Comparison of ENCODE assay signal across 23 cellular contexts in the genomic region with DNA sequence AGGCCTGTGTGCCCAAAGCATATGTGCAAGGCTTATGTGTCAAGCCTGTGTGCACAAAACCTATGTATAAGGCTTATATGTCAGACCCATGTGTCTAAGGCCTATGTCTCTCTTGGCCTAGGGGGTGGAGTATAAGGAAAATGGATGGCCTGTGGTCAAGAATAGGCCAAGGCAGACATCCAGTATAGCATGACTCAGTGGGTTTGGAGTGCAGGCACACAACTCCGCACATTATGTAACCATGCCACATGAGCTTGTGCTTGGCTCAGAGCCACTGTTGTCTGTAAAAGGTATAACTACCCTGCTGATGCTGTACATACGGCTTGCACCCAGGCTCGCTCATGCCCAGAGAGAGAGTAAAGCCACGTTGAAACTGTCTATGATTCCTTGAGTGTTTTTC.
DNase-seq lines count a peak whose midpoint lies in the region; ATAC-seq, FAIRE-seq and TF ChIP-seq lines count a peak whose summit lies in the region.
"Had no signal": no experiment of that assay in that cellular context is flagged by ENCODE, and none has a peak within 500 bp of the region (broad histone marks: within the 10 kb centered on the region; RNA-seq: fewer than 3 reads in every experiment).

No MANE protein-coding gene starts in this region.

- H3K79me2 ChIP-seq in K562 (ENCODE audit: control insufficient read depth, insufficient read depth, low read length) (no peaks in the 10 kb centered on the region), osteoblast (ENCODE audit: insufficient read depth, low read length) (no peaks in the 10 kb centered on the region)

- no peak for TF ChIP-seq EP300 in K562 (IDR thresholded peaks at IDR 0.05; ENCODE audit: low read length)

- ATAC-seq in K562 = no peak
- ATAC-seq: HepG2, left cardiac atrium, mucosa of descending colon, T-cell, WTC11 had no signal

- H3K4me2 ChIP-seq in K562 (ENCODE audit: insufficient read depth, low read length) (no peak overlapping the region), osteoblast (ENCODE audit: insufficient read depth, low read length) (no peak overlapping the region)

- H3K27ac Mint-ChIP-seq in activated T-helper 1 cell treated with anti-CD3 and anti-CD28 coated beads, Interleukin-12 subunit alpha, Interleukin-12 subunit beta, Interleukin-2, Interleukin-4 antibody, amounts not matched to agents 30 ng/mL and 10 ng/mL and 1 ng/mL, durations not matched to agents 14 hours and 24 hours and 36 hours = no peak overlapping the region
- H3K27ac Mint-ChIP-seq: T-cell, WTC11 had no signal

- H3K36me3 ChIP-seq in K562 (ENCODE audit: control insufficient read depth, insufficient read depth, low read length) (no peaks in the 10 kb centered on the region; the same call in 2 of the 3 replicates), osteoblast (ENCODE audit: insufficient read depth, low read length) (no peaks in the 10 kb centered on the region), uterus (no peaks in the 10 kb centered on the region)
- H3K36me3 ChIP-seq: colonic mucosa, HAP-1, neutrophil, right atrium auricular region had no signal

- H3K27me3 ChIP-seq in K562 (ENCODE audit: control insufficient read depth in 2 of 2, insufficient read depth in 2 of 2, low read length in 2 of 2) (no peaks in the 10 kb centered on the region), osteoblast (ENCODE audit: insufficient read depth, low read length) (no peaks in the 10 kb centered on the region), uterus (no peaks in the 10 kb centered on the region)
- H3K27me3 ChIP-seq: colonic mucosa, neutrophil, right atrium auricular region had no signal

- BruUV-seq in K562 (replicated peaks; lab: Mats Ljungman, UMichigan) = no TSS peak

- H3K4me3 Mint-ChIP-seq in activated T-helper 1 cell treated with anti-CD3 and anti-CD28 coated beads, Interleukin-12 subunit alpha, Interleukin-12 subunit beta, Interleukin-2, Interleukin-4 antibody, amounts not matched to agents 30 ng/mL and 10 ng/mL and 1 ng/mL, durations not matched to agents 14 hours and 24 hours and 36 hours = no peak overlapping the region
- H3K4me3 Mint-ChIP-seq: T-cell, WTC11 had no signal

- TF ChIP-seq POLR2A in NB4 (IDR thresholded peaks at IDR 0.05; ENCODE audit: extremely low read depth, insufficient read length) (no peak), K562 (conservative IDR thresholded peaks at IDR 0.05) (no peak), uterus (IDR thresholded peaks at IDR 0.05) (no peak)

- TF ChIP-seq RAD21 in K562 (CRISPR knock-in tag; conservative IDR thresholded peaks at IDR 0.05 in 1 of 2, IDR thresholded peaks at IDR 0.05 in 1 of 2) = no peak

- no peak overlapping the region for H3K9ac ChIP-seq in K562 (ENCODE audit: insufficient read depth in 1 of 2, low read depth in 2 of 2, low read length in 2 of 2)

- no peaks in the 10 kb centered on the region for H4K20me1 ChIP-seq in K562 (replicated peaks; ENCODE audit: control insufficient read depth, insufficient read depth, low read length)
- no peaks in the 10 kb centered on the region for H4K20me1 ChIP-seq in osteoblast (ENCODE audit: insufficient read depth, low read length)

- POLR2A ChIA-PET in K562 (lab: Yijun Ruan, JAX) = no interaction called here

- H3K4me1 Mint-ChIP-seq in activated T-helper 1 cell treated with anti-CD3 and anti-CD28 coated beads, Interleukin-12 subunit alpha, Interleukin-12 subunit beta, Interleukin-2, Interleukin-4 antibody, amounts not matched to agents 30 ng/mL and 10 ng/mL and 1 ng/mL, durations not matched to agents 14 hours and 24 hours and 36 hours (ENCODE audit: low read depth) = no peaks in the 10 kb centered on the region
- H3K4me1 Mint-ChIP-seq: T-cell, WTC11 had no signal

- H3K4me3 ChIP-seq in NB4 (ENCODE audit: low read depth, low read length) (no peak overlapping the region), K562 (no peak overlapping the region), osteoblast (ENCODE audit: insufficient read depth, low read length) (no peak overlapping the region), uterus (no peak overlapping the region)
- H3K4me3 ChIP-seq: colonic mucosa, HAP-1, mucosa of descending colon, right atrium auricular region had no signal

- H3K4me1 ChIP-seq in K562 (replicated peaks in 1 of 2; ENCODE audit: control insufficient read depth in 2 of 2, insufficient read depth in 2 of 2, low read length in 2 of 2) (peaks cover 0 to 4% of the 10 kb centered on the region in 2 experiments; a peak in 1 of 5 replicates), osteoblast (ENCODE audit: insufficient read depth, low read length) (peaks cover 17% of the 10 kb centered on the region), uterus (no peaks in the 10 kb centered on the region)
- H3K4me1 ChIP-seq: Caco-2, colonic mucosa, HAP-1, right atrium auricular region had no signal

- H3K9me3 ChIP-seq in K562 (replicated peaks; ENCODE audit: control insufficient read depth, insufficient read depth, low read depth, low read length) = no peaks in the 10 kb centered on the region
- no peaks in the 10 kb centered on the region for H3K9me3 ChIP-seq in osteoblast (ENCODE audit: low read depth, low read length)
- H3K9me3 ChIP-seq in uterus = no peaks in the 10 kb centered on the region
- H3K9me3 ChIP-seq: colonic mucosa, HAP-1, neutrophil, right atrium auricular region had no signal

- TF ChIP-seq CTCF in NB4 (IDR thresholded peaks at IDR 0.05; ENCODE audit: low read depth, low read length) = no peak
- no peak for TF ChIP-seq CTCF in K562 (IDR thresholded peaks at IDR 0.05 in 2 of 3, conservative IDR thresholded peaks at IDR 0.05 in 1 of 3; ENCODE audit: insufficient read depth in 2 of 3, low read depth in 1 of 3, low read length in 3 of 3)
- TF ChIP-seq CTCF in osteoblast (IDR thresholded peaks at IDR 0.05; ENCODE audit: extremely low read depth, low read depth, low read length) = no peak
- TF ChIP-seq CTCF in uterus (IDR thresholded peaks at IDR 0.05) = no peak

- H3K9me3 Mint-ChIP-seq in activated T-helper 1 cell treated with anti-CD3 and anti-CD28 coated beads, Interleukin-12 subunit alpha, Interleukin-12 subunit beta, Interleukin-2, Interleukin-4 antibody, amounts not matched to agents 30 ng/mL and 10 ng/mL and 1 ng/mL, durations not matched to agents 14 hours and 24 hours and 36 hours = peaks cover 24% of the 10 kb centered on the region

- H3K36me3 Mint-ChIP-seq in activated T-helper 1 cell treated with anti-CD3 and anti-CD28 coated beads, Interleukin-12 subunit alpha, Interleukin-12 subunit beta, Interleukin-2, Interleukin-4 antibody, amounts not matched to agents 30 ng/mL and 10 ng/mL and 1 ng/mL, durations not matched to agents 14 hours and 24 hours and 36 hours (ENCODE audit: low read depth) = no peaks in the 10 kb centered on the region
- H3K36me3 Mint-ChIP-seq: T-cell had no signal

- 78% methylated on average over 4 of the region's 4 CpGs for WGBS in K562 (ENCODE audit: insufficient coverage, low coverage, missing lambda C conversion rate)

- intact Hi-C loops in K562 (cut with micrococcal nuclease) = no loop called here
- intact Hi-C loops in activated T-helper 1 cell treated with anti-CD3 and anti-CD28 coated beads, Interleukin-12 subunit alpha, Interleukin-12 subunit beta, Interleukin-2, Interleukin-4 antibody, amounts not matched to agents 30 ng/mL and 10 ng/mL and 1 ng/mL, durations not matched to agents 14 hours and 24 hours and 36 hours (cut with micrococcal nuclease) = no loop called here
- intact Hi-C loops in uterus (cut with DNase I; ENCODE audit: low total_unique reads) = no loop called here

- CTCF ChIA-PET in K562 (lab: Yijun Ruan, JAX; ENCODE audit: low intra/inter-chr PET ratio) = no interaction called here

- DNase-seq in GM04503 (ENCODE audit: low read depth) (peak; percentile 13), NB4 (ENCODE audit: low read depth) (peak; percentile 13), K562 (ENCODE audit: extremely low read depth in 1 of 4, low spot score in 3 of 4) (no peak), osteoblast (ENCODE audit: insufficient read length, low spot score, missing footprints) (no peak), HPDE6-E6E7 (ENCODE audit: extremely low spot score) (no peak), GOT3 (lab: John Stamatoyannopoulos, UW) (no peak), uterus (no peak)
- DNase-seq in activated T-helper 1 cell treated with anti-CD3 and anti-CD28 coated beads, Interleukin-12 subunit alpha, Interleukin-12 subunit beta, Interleukin-2, Interleukin-4 antibody, amounts not matched to agents 30 ng/mL and 10 ng/mL and 1 ng/mL, durations not matched to agents 14 hours and 24 hours and 36 hours (ENCODE audit: low spot score) = no peak
- DNase-seq: AML-193; Caco-2; colonic mucosa; GF-D8; hypothalamus; left cardiac atrium; mucosa of descending colon; NCI-H2171; stimulated activated CD4-positive, alpha-beta T cell treated with anti-CD3 and anti-CD28 coated beads, Interleukin-1b, Interleukin-23, amount 100 ng/mL, for 48 hours; T-cell had no signal

- no peaks in the 10 kb centered on the region for H3K27me3 Mint-ChIP-seq in activated T-helper 1 cell treated with anti-CD3 and anti-CD28 coated beads, Interleukin-12 subunit alpha, Interleukin-12 subunit beta, Interleukin-2, Interleukin-4 antibody, amounts not matched to agents 30 ng/mL and 10 ng/mL and 1 ng/mL, durations not matched to agents 14 hours and 24 hours and 36 hours (ENCODE audit: insufficient read depth)
- H3K27me3 Mint-ChIP-seq: T-cell had no signal

- no peak for FAIRE-seq in K562 (lab: Jason Lieb, UNC)
- FAIRE-seq: HepG2 had no signal

- H3K27ac ChIP-seq in K562 (ENCODE audit: extremely low read depth, low read depth, low read length) = no peak overlapping the region; the same call in 1 of the 3 replicates
- peak overlapping the region; percentile 38 for H3K27ac ChIP-seq in osteoblast (ENCODE audit: low read depth, low read length)
- H3K27ac ChIP-seq in uterus = no peak overlapping the region
- H3K27ac ChIP-seq: colonic mucosa, neutrophil, right atrium auricular region had no signal

- in situ Hi-C loops in K562 (cut with MboI) = no loop called here

- H2AFZ ChIP-seq in K562 (ENCODE audit: low read depth, low read length) (no peak overlapping the region), osteoblast (ENCODE audit: low read length) (peak overlapping the region; percentile 27)

- H3K9me1 ChIP-seq in K562 (ENCODE audit: control insufficient read depth, insufficient read depth, low read length) = no peaks in the 10 kb centered on the region

TF ChIP-seq in K562, 482 proteins besides CTCF, POLR2A, EP300 and RAD21 (continues in another document):
- TF ChIP-seq, protein P1, sequence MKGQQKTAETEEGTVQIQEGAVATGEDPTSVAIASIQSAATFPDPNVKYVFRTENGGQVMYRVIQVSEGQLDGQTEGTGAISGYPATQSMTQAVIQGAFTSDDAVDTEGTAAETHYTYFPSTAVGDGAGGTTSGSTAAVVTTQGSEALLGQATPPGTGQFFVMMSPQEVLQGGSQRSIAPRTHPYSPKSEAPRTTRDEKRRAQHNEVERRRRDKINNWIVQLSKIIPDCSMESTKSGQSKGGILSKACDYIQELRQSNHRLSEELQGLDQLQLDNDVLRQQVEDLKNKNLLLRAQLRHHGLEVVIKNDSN (CRISPR knock-in tag; IDR thresholded peaks at IDR 0.05) = no peak
- no peak for TF ChIP-seq RBM34 (IDR thresholded peaks at IDR 0.05; ENCODE audit: borderline replicate concordance, insufficient read depth, low read length)
- TF ChIP-seq DMBX1 (CRISPR knock-in tag; IDR thresholded peaks at IDR 0.05; ENCODE audit: borderline replicate concordance) = peak; percentile 38; the same call in 1 of the 2 replicates
- TF ChIP-seq BRF1 (IDR thresholded peaks at IDR 0.05; ENCODE audit: borderline replicate concordance, extremely low read depth, insufficient read length) = no peak

Comparison
In these comparisons a context has a peak if more than half of its experiments do, and no peak if none do; other contexts are left out.
1. DNase-seq: peak in GM04503 (single experiment) and NB4 (single experiment); none in K562 (0 of 4), osteoblast (single experiment), activated T-helper 1 cell treated with anti-CD3 and anti-CD28 coated beads, Interleukin-12 subunit alpha, Interleukin-12 subunit beta, Interleukin-2, Interleukin-4 antibody, amounts not matched to agents 30 ng/mL and 10 ng/mL and 1 ng/mL, durations not matched to agents 14 hours and 24 hours and 36 hours (single experiment), HPDE6-E6E7 (single experiment), GOT3 (single experiment) and uterus (0 of 2).